In genomic region chr1:156130578-156130942, GRCh38 we compare ENCODE assay signal across 1 cellular context.
TF ChIP-seq lines count a peak whose summit lies in the region.

No MANE protein-coding gene starts in this region.

TF ChIP-seq in K562, 482 proteins besides CTCF, POLR2A, EP300 and RAD21:
- peak; percentile 9; the same call in 1 of the 2 replicates for TF ChIP-seq FOSL1 (tag; conservative IDR thresholded peaks at IDR 0.05)
- TF ChIP-seq THRAP3 (IDR thresholded peaks at IDR 0.05; ENCODE audit: borderline replicate concordance): no peak
- 0 out of 2 replicates have a peak, but pooled peaks have one; percentile 8 for TF ChIP-seq POLR2AphosphoS5 (IDR thresholded peaks at IDR 0.05; ENCODE audit: control insufficient read depth, insufficient read depth, low read depth, low read length)
- no peak for TF ChIP-seq POLR3G (IDR thresholded peaks at IDR 0.05; ENCODE audit: extremely low read depth, insufficient read length, insufficient replicate concordance)
- no peak for TF ChIP-seq SMARCC2 (IDR thresholded peaks at IDR 0.05; ENCODE audit: low read depth)
